ENCODE assay signal across 8 cellular contexts in the genomic region with DNA sequence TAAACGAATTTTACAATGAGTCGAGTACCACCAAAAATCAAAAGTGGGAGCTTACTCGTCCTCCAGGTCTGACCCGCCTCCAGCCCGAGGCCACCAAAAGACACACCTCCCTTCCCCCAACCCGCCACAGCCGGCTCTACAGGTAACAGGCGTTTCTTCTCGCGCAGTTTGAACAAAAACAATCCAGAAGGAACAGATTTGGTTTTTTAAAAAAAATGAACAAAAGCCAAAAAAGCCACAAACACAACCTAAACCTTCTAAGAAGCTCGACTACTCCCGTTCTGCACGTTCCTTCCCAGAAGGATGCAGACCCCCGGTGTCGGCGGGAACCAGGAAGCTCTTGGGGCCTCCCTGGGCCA. TPM values are rescaled to one million over a fixed set of nuclear protein-coding genes. Genes with fewer than 3 reads are reported as not detected.
A peak's percentile ranks its signal among the peaks of the same experiment; 100 is the strongest.
DNase-seq lines count a peak whose midpoint lies in the region; ATAC-seq, FAIRE-seq and TF ChIP-seq lines count a peak whose summit lies in the region.

No MANE protein-coding gene starts in this region.

- no peak for FAIRE-seq in RCC 7860 (lab: Jason Lieb, UNC)

- H3K9me3 ChIP-seq in NT2/D1 (ENCODE audit: insufficient read depth, low read length): peaks cover 5% of the 10 kb centered on the region; the same call in 1 of the 2 replicates

- peaks cover 5% of the 10 kb centered on the region for H3K27me3 Mint-ChIP-seq in glutamatergic neuron (ENCODE audit: unreplicated experiment)

- no peak for DNase-seq in NT2/D1 (ENCODE audit: low read depth, low spot score)
- peak; percentile 82 for DNase-seq in activated effector memory CD4-positive, alpha-beta T cell treated with anti-CD3 and anti-CD28 coated beads, Interleukin-2, amount 50 U/mL, for 16 hours
- DNase-seq in glutamatergic neuron: peak; percentile 51
- no peak for DNase-seq in RCC 7860 (ENCODE audit: low spot score)

- peaks cover 43% of the 10 kb centered on the region for H3K79me2 ChIP-seq in ACC112 (ENCODE audit: control insufficient read depth, insufficient read depth, low read length, unreplicated experiment)

- ATAC-seq in GM18858 (IDR thresholded peaks at IDR 0.05; ENCODE audit: unreplicated experiment) (peak; percentile 26), HG03103 (IDR thresholded peaks at IDR 0.05; ENCODE audit: low read depth, unreplicated experiment) (peak; percentile 42)

- 0 out of 2 replicates have a peak, but pooled peaks cover 4% of the 10 kb centered on the region for H3K36me3 ChIP-seq in ACC112 (ENCODE audit: insufficient read depth, low read length)
- no peaks in the 10 kb centered on the region for H3K36me3 ChIP-seq in NT2/D1 (ENCODE audit: insufficient read depth, insufficient read length, low read length)
- H3K36me3 ChIP-seq in rectal smooth muscle tissue (ENCODE audit: control insufficient read depth, insufficient read depth, low read length): no peaks in the 10 kb centered on the region

- peaks cover 12% of the 10 kb centered on the region for H3K4me1 ChIP-seq in ACC112 (ENCODE audit: control insufficient read depth, insufficient read depth, low read length, unreplicated experiment)
- H3K4me1 ChIP-seq in NT2/D1 (ENCODE audit: insufficient read depth, insufficient read length): no peaks in the 10 kb centered on the region
- H3K4me1 ChIP-seq in rectal smooth muscle tissue (ENCODE audit: control insufficient read depth, insufficient read depth, low read length): peaks cover 6% of the 10 kb centered on the region

- H3K36me3 Mint-ChIP-seq in glutamatergic neuron (ENCODE audit: unreplicated experiment): peaks cover 4% of the 10 kb centered on the region

- peak overlapping the region; percentile 84 for H2AFZ ChIP-seq in ACC112 (ENCODE audit: low read length, unreplicated experiment)

- H3K27ac ChIP-seq in ACC112 (ENCODE audit: low read depth, low read length) (peak overlapping the region; percentile 47; the same call in 1 of the 2 replicates), rectal smooth muscle tissue (ENCODE audit: low read depth, low read length) (peak overlapping the region; percentile 78)

- H3K4me3 Mint-ChIP-seq in glutamatergic neuron (ENCODE audit: unreplicated experiment): peak overlapping the region; percentile 94

- no peaks in the 10 kb centered on the region for H3K27me3 ChIP-seq in ACC112 (ENCODE audit: insufficient read depth, low read length)
- no peaks in the 10 kb centered on the region for H3K27me3 ChIP-seq in NT2/D1 (ENCODE audit: insufficient read depth, insufficient read length)
- H3K27me3 ChIP-seq in rectal smooth muscle tissue (ENCODE audit: control insufficient read depth, insufficient read depth, low read length): no peaks in the 10 kb centered on the region

- H3K4me3 ChIP-seq in ACC112 (ENCODE audit: low read depth, low read length): peak overlapping the region; percentile 97
- H3K4me3 ChIP-seq in NT2/D1 (ENCODE audit: insufficient read length, low read depth): peak overlapping the region; percentile 92
- H3K4me3 ChIP-seq in rectal smooth muscle tissue (ENCODE audit: low read length): peak overlapping the region; percentile 94

- peak overlapping the region; percentile 98 for H3K9ac ChIP-seq in NT2/D1 (ENCODE audit: insufficient read length, low read depth)
- H3K9ac ChIP-seq in rectal smooth muscle tissue (ENCODE audit: low read length): peak overlapping the region; percentile 72

- H3K4me1 Mint-ChIP-seq in glutamatergic neuron (ENCODE audit: low read depth, unreplicated experiment): peaks cover 7% of the 10 kb centered on the region

- H3K27ac Mint-ChIP-seq in glutamatergic neuron (ENCODE audit: unreplicated experiment): peak overlapping the region; percentile 85

- no peak for TF ChIP-seq CTCF in glutamatergic neuron (IDR thresholded peaks at IDR 0.05; ENCODE audit: partially characterized antibody, unreplicated experiment)

- peaks cover 11% of the 10 kb centered on the region for H3K9me3 Mint-ChIP-seq in glutamatergic neuron (ENCODE audit: unreplicated experiment)

RNA-seq across cellular contexts. Expression of a gene that starts 0.7 kb away (rescaled TPM):
- total RNA-seq in glutamatergic neuron (ENCODE audit: unreplicated experiment): 21.0 TPM

Comparison
In these comparisons a context has a peak if more than half of its experiments do, and no peak if none do; other contexts are left out.
1. DNase-seq: peak in activated effector memory CD4-positive, alpha-beta T cell treated with anti-CD3 and anti-CD28 coated beads, Interleukin-2, amount 50 U/mL, for 16 hours (single experiment) and glutamatergic neuron (single experiment); none in NT2/D1 (single experiment) and RCC 7860 (single experiment).
2. Peak in every context shown above with its lines, with median percentiles within 50 percentile points of each other: H3K4me3 ChIP-seq.